ENCODE assay signal across 31 cellular contexts in genomic region chr13:54742984-54743383, GRCh38.
"Had no signal": no experiment of that assay in that cellular context is flagged by ENCODE, and none has a peak within 500 bp of the region (broad histone marks: within the 10 kb centered on the region; RNA-seq: fewer than 3 reads in every experiment).

No MANE protein-coding gene starts in this region.

- H3K27me3 Mint-ChIP-seq: activated CD4-positive, alpha-beta memory T cell treated with anti-CD3 and anti-CD28 coated beads for 36 hours; activated CD4-positive, alpha-beta T cell treated with anti-CD3 and anti-CD28 coated beads, Interleukin-2, amount 10 ng/mL, durations not matched to agents 24 days and 14 days; activated T-cell treated with anti-CD3 and anti-CD28 coated beads, Interleukin-2, amount 50 U/mL, for 24 hours; activated T-helper 17 cell treated with anti-CD3 and anti-CD28 coated beads, Interleukin-2, amount 50 U/mL, for 72 hours; naive thymus-derived CD4-positive, alpha-beta T cell; stimulated activated memory B cell treated with anti-CD40 and anti-IgM and Interleukin-4, amounts not matched to agents 10 μg/mL and 1 μg/mL and 100 μg/mL, for 72 hours; stimulated activated naive CD8-positive, alpha-beta T cell treated with anti-CD3 and anti-CD28 coated beads, Interleukin-15, amount 100 ng/mL, for 72 hours; type B pancreatic cell had no signal

- H3K27me3 ChIP-seq: breast epithelium, right atrium auricular region, uterus had no signal

- H3K4me1 Mint-ChIP-seq: activated CD4-positive, alpha-beta T cell treated with anti-CD3 and anti-CD28 coated beads, Interleukin-2, amount 10 ng/mL, durations not matched to agents 24 days and 14 days; activated T-helper 17 cell treated with anti-CD3 and anti-CD28 coated beads, Interleukin-2, amount 50 U/mL, for 72 hours; endodermal cell; naive thymus-derived CD4-positive, alpha-beta T cell; neural crest cell; stimulated activated memory B cell treated with anti-CD40 and anti-IgM and Interleukin-4, amounts not matched to agents 10 μg/mL and 1 μg/mL and 100 μg/mL, for 72 hours; stimulated activated naive CD8-positive, alpha-beta T cell treated with anti-CD3 and anti-CD28 coated beads, Interleukin-15, amount 100 ng/mL, for 72 hours had no signal

- H3K9ac ChIP-seq: parathyroid adenoma had no signal

- H3K9me3 ChIP-seq: breast epithelium, right atrium auricular region, uterus had no signal

- H3K4me3 Mint-ChIP-seq: activated CD4-positive, alpha-beta memory T cell treated with anti-CD3 and anti-CD28 coated beads for 36 hours; activated CD4-positive, alpha-beta T cell treated with anti-CD3 and anti-CD28 coated beads, Interleukin-2, amount 10 ng/mL, durations not matched to agents 24 days and 14 days; activated T-cell treated with anti-CD3 and anti-CD28 coated beads, Interleukin-2, amount 50 U/mL, for 24 hours; activated T-helper 17 cell treated with anti-CD3 and anti-CD28 coated beads, Interleukin-2, amount 50 U/mL, for 72 hours; endodermal cell; mesothelial cell of epicardium; naive thymus-derived CD4-positive, alpha-beta T cell; neural crest cell; stimulated activated memory B cell treated with anti-CD40 and anti-IgM and Interleukin-4, amounts not matched to agents 10 μg/mL and 1 μg/mL and 100 μg/mL, for 72 hours; stimulated activated naive CD8-positive, alpha-beta T cell treated with anti-CD3 and anti-CD28 coated beads, Interleukin-15, amount 100 ng/mL, for 72 hours; type B pancreatic cell had no signal

- H3K4me1 ChIP-seq: breast epithelium, parathyroid adenoma, right atrium auricular region, uterus had no signal

- H3K36me3 Mint-ChIP-seq: activated CD4-positive, alpha-beta memory T cell treated with anti-CD3 and anti-CD28 coated beads for 36 hours; activated naive CD4-positive, alpha-beta T cell treated with anti-CD3 and anti-CD28 coated beads, Interleukin-2, amount 50 U/mL, for 72 hours; mesothelial cell of epicardium; naive thymus-derived CD4-positive, alpha-beta T cell; stimulated activated memory B cell treated with anti-CD40 and anti-IgM and Interleukin-4, amounts not matched to agents 10 μg/mL and 1 μg/mL and 100 μg/mL, for 72 hours; type B pancreatic cell had no signal

- H3K9me3 Mint-ChIP-seq: activated CD4-positive, alpha-beta T cell treated with anti-CD3 and anti-CD28 coated beads, Interleukin-2, amount 10 ng/mL, durations not matched to agents 24 days and 14 days; activated T-helper 17 cell treated with anti-CD3 and anti-CD28 coated beads, Interleukin-2, amount 50 U/mL, for 72 hours; mesothelial cell of epicardium; neural crest cell; type B pancreatic cell had no signal

- H3K36me3 ChIP-seq: breast epithelium, right atrium auricular region, uterus, WERI-Rb-1 had no signal

- H3K27ac ChIP-seq: breast epithelium, parathyroid adenoma, right atrium auricular region, uterus, WERI-Rb-1 had no signal

- H3K4me3 ChIP-seq: breast epithelium, right atrium auricular region, smooth muscle cell, uterus had no signal

- DNase-seq: activated CD4-positive, alpha-beta memory T cell treated with anti-CD3 and anti-CD28 coated beads for 36 hours; activated CD4-positive, alpha-beta T cell treated with anti-CD3 and anti-CD28 coated beads, Interleukin-2, amount 10 ng/mL, durations not matched to agents 24 days and 14 days; activated CD8-positive, alpha-beta memory T cell treated with anti-CD3 and anti-CD28 coated beads, Interleukin-2, amount 50 U/mL, for 48 hours; activated naive CD4-positive, alpha-beta T cell; activated T-cell treated with anti-CD3 and anti-CD28 coated beads, Interleukin-2, amount 50 U/mL, for 24 hours; central memory CD4-positive, alpha-beta T cell; endodermal cell; foreskin fibroblast; head of caudate nucleus; hippocampal formation; left cardiac atrium; left ventricle myocardium superior; naive thymus-derived CD4-positive, alpha-beta T cell; nucleus accumbens; stimulated activated CD4-positive, alpha-beta T cell treated with anti-CD3 and anti-CD28 coated beads, Interleukin-1b, Interleukin-23, amount 100 ng/mL, for 48 hours; stimulated activated CD4-positive, alpha-beta T cell treated with anti-CD3 and anti-CD28 coated beads, Interleukin-4, amount 100 ng/mL, for 4 hours; stimulated activated CD8-positive, alpha-beta memory T cell treated with anti-CD3 and anti-CD28 coated beads, Interleukin-4, amount 100 ng/mL, for 48 hours; stimulated activated naive CD8-positive, alpha-beta T cell treated with anti-CD3 and anti-CD28 coated beads, Interleukin-15, amount 100 ng/mL, for 72 hours; substantia nigra; uterus; WERI-Rb-1 had no signal

- H3K27ac Mint-ChIP-seq: activated CD4-positive, alpha-beta memory T cell treated with anti-CD3 and anti-CD28 coated beads for 36 hours; activated CD4-positive, alpha-beta T cell treated with anti-CD3 and anti-CD28 coated beads, Interleukin-2, amount 10 ng/mL, durations not matched to agents 24 days and 14 days; activated naive CD4-positive, alpha-beta T cell treated with anti-CD3 and anti-CD28 coated beads, Interleukin-2, amount 50 U/mL, for 72 hours; activated T-cell treated with anti-CD3 and anti-CD28 coated beads, Interleukin-2, amount 50 U/mL, for 24 hours; activated T-helper 17 cell treated with anti-CD3 and anti-CD28 coated beads, Interleukin-2, amount 50 U/mL, for 72 hours; endodermal cell; mesothelial cell of epicardium; naive thymus-derived CD4-positive, alpha-beta T cell; stimulated activated memory B cell treated with anti-CD40 and anti-IgM and Interleukin-4, amounts not matched to agents 10 μg/mL and 1 μg/mL and 100 μg/mL, for 72 hours; stimulated activated naive CD8-positive, alpha-beta T cell treated with anti-CD3 and anti-CD28 coated beads, Interleukin-15, amount 100 ng/mL, for 72 hours; type B pancreatic cell had no signal
